ENCODE assay signal across 6 cellular contexts in genomic region chr17:76894842-76895241, GRCh38.
"Had no signal": no experiment of that assay in that cellular context is flagged by ENCODE, and none has a peak within 500 bp of the region (broad histone marks: within the 10 kb centered on the region; RNA-seq: fewer than 3 reads in every experiment).

No MANE protein-coding gene starts in this region.

- H3K9ac ChIP-seq: GM23248 had no signal

- H3K4me3 ChIP-seq: GM23248, HAP-1, K562 had no signal

- DNase-seq: GM23248, GOT3, H7, IMR-90 had no signal

- H2AFZ ChIP-seq: GM23248 had no signal

- H3K4me1 ChIP-seq: HAP-1 had no signal

- H3K36me3 ChIP-seq: HAP-1 had no signal

- H3K27ac ChIP-seq: GM23248 had no signal
